In the genomic region with DNA sequence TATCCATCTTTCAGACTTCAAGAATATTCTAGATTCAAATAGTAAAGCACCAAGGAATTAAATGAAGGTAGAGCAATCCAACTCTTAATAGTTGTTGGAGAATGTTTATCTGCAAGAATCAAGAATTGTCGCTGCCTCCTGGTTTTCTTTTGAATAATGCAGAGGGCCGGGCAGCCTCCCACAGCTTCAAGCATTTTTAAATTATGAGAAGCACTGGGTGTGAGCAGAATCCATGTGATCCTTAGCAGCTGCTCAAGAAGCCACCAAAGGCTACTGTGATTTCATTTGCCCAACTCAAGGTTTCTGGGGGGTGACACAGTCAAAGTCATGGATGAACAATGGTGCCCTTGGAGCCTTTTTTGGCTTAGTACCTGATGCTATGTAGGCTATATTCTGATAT, we compare ENCODE assay signal across 7 cellular contexts.
DNase-seq lines count a peak whose midpoint lies in the region; ATAC-seq, FAIRE-seq and TF ChIP-seq lines count a peak whose summit lies in the region.
"Not testable (repeated sequence)": the region's sequence is repeated elsewhere in the genome, so short reads cannot be mapped to it uniquely, and the experiment has no call there.

No MANE protein-coding gene starts in this region.

- H3K18ac ChIP-seq in mesenchymal stem cell (ENCODE audit: low read depth in 1 of 2, low read length in 2 of 2): peak overlapping the region in 1 of 2 experiments; percentile 79

- H3K4me3 ChIP-seq in MG63; mesenchymal stem cell (ENCODE audit: insufficient read depth in 1 of 2, low read depth in 1 of 2, low read length in 2 of 2); gastrocnemius medialis: not testable (repeated sequence)

- H3K9me3 ChIP-seq in MG63; mesenchymal stem cell (ENCODE audit: control insufficient read depth, low read length); gastrocnemius medialis: not testable (repeated sequence)

- not testable (repeated sequence) for ATAC-seq in Right ventricle myocardium inferior, gastrocnemius medialis

- peaks cover 21% of the 10 kb centered on the region for H3K4me1 Mint-ChIP-seq in activated CD4-positive, alpha-beta memory T cell treated with anti-CD3 and anti-CD28 coated beads for 36 hours (ENCODE audit: low read depth)

- H2AK5ac ChIP-seq in mesenchymal stem cell (ENCODE audit: low read length, severe bottlenecking): peak overlapping the region; percentile 62

- H3K4me1 ChIP-seq in mesenchymal stem cell (ENCODE audit: control insufficient read depth, insufficient read depth, low read depth, low read length); gastrocnemius medialis: not testable (repeated sequence)

- CTCF ChIA-PET in activated CD4-positive, alpha-beta memory T cell treated with anti-CD3 and anti-CD28 coated beads for 36 hours (lab: Charles Lee): not testable (repeated sequence)

- H3K14ac ChIP-seq in mesenchymal stem cell (ENCODE audit: low read length in 2 of 2): not testable (repeated sequence)

- not testable (repeated sequence) for H3K27ac Mint-ChIP-seq in activated CD4-positive, alpha-beta memory T cell treated with anti-CD3 and anti-CD28 coated beads for 36 hours

- not testable (repeated sequence) for H2BK15ac ChIP-seq in mesenchymal stem cell (ENCODE audit: low read depth, poor library complexity, severe bottlenecking)

- H2AFZ ChIP-seq in mesenchymal stem cell (ENCODE audit: low read depth, low read length): not testable (repeated sequence)

- not testable (repeated sequence) for TF ChIP-seq POLR2A in gastrocnemius medialis (IDR thresholded peaks at IDR 0.05)

- 16% methylated on average over 2 of the region's 2 CpGs for WGBS in mesenchymal stem cell

- peak; percentile 42 for DNase-seq in MG63
- DNase-seq in activated CD4-positive, alpha-beta memory T cell treated with anti-CD3 and anti-CD28 coated beads for 36 hours: peak; percentile 20
- peak; percentile 15 for DNase-seq in dedifferentiated amniotic fluid mesenchymal stem cell (ENCODE audit: extremely low spot score)
- peak; percentile 58 for DNase-seq in Right ventricle myocardium inferior (ENCODE audit: missing footprints)
- DNase-seq in mesenchymal stem cell: peak; percentile 51
- DNase-seq in gastrocnemius medialis: not testable (repeated sequence)

- H3K27me3 ChIP-seq in MG63; mesenchymal stem cell (ENCODE audit: control insufficient read depth in 1 of 2, insufficient read depth in 1 of 2, low read length in 2 of 2); gastrocnemius medialis: not testable (repeated sequence)

- peaks cover 13% of the 10 kb centered on the region for H3K36me3 Mint-ChIP-seq in activated CD4-positive, alpha-beta memory T cell treated with anti-CD3 and anti-CD28 coated beads for 36 hours

- H2BK5ac ChIP-seq in mesenchymal stem cell (ENCODE audit: low read depth, low read length, poor library complexity, severe bottlenecking): peak overlapping the region; percentile 81

- not testable (repeated sequence) for H3K4me3 Mint-ChIP-seq in activated CD4-positive, alpha-beta memory T cell treated with anti-CD3 and anti-CD28 coated beads for 36 hours

- H3K23ac ChIP-seq in mesenchymal stem cell (ENCODE audit: low read length in 2 of 2): not testable (repeated sequence)

- H2BK120ac ChIP-seq in mesenchymal stem cell (ENCODE audit: low read depth, low read length): not testable (repeated sequence)

- H3K4me2 ChIP-seq in mesenchymal stem cell (ENCODE audit: low read length, poor library complexity, severe bottlenecking): not testable (repeated sequence)

- H3K27me3 Mint-ChIP-seq in activated CD4-positive, alpha-beta memory T cell treated with anti-CD3 and anti-CD28 coated beads for 36 hours: not testable (repeated sequence)

- H3K27ac ChIP-seq in mesenchymal stem cell (ENCODE audit: low read length, poor library complexity, severe bottlenecking) (peak overlapping the region; percentile 93), gastrocnemius medialis (peak overlapping the region; percentile 24 to 44 (median 34))

- not testable (repeated sequence) for H4K8ac ChIP-seq in mesenchymal stem cell (ENCODE audit: low read length)

- H2BK12ac ChIP-seq in mesenchymal stem cell (ENCODE audit: low read length in 2 of 2): peak overlapping the region in 1 of 2 experiments; percentile 54

- intact Hi-C loops in activated CD4-positive, alpha-beta memory T cell treated with anti-CD3 and anti-CD28 coated beads for 36 hours (cut with micrococcal nuclease); Right ventricle myocardium inferior (cut with DNase I); gastrocnemius medialis (cut with DNase I; ENCODE audit: low total_unique reads): not testable (repeated sequence)

- peak overlapping the region; percentile 75 for H4K91ac ChIP-seq in mesenchymal stem cell (ENCODE audit: low read length)

- not testable (repeated sequence) for H3K79me1 ChIP-seq in mesenchymal stem cell (replicated peaks; ENCODE audit: low read length, poor library complexity, severe bottlenecking)

- peak overlapping the region in 1 of 2 experiments; percentile 61 for H3K4ac ChIP-seq in mesenchymal stem cell (ENCODE audit: low read depth in 1 of 2, low read length in 2 of 2)

- not testable (repeated sequence) for H3K9me3 Mint-ChIP-seq in activated CD4-positive, alpha-beta memory T cell treated with anti-CD3 and anti-CD28 coated beads for 36 hours

- H3K9ac ChIP-seq in mesenchymal stem cell (ENCODE audit: low read length): peak overlapping the region; percentile 55

- POLR2A ChIA-PET in activated CD4-positive, alpha-beta memory T cell treated with anti-CD3 and anti-CD28 coated beads for 36 hours (lab: Charles Lee): not testable (repeated sequence)

- TF ChIP-seq CTCF in gastrocnemius medialis (IDR thresholded peaks at IDR 0.05 in 4 of 5, conservative IDR thresholded peaks at IDR 0.05 in 1 of 5): not testable (repeated sequence)

- in situ Hi-C loops in gastrocnemius medialis (cut with MboI; ENCODE audit: low sequenced_read_pairs in 4 of 4): not testable (repeated sequence)

- FAIRE-seq in G401.6 (lab: Jason Lieb, UNC): peak; percentile 31

- H3K36me3 ChIP-seq in MG63; mesenchymal stem cell (ENCODE audit: control insufficient read depth in 1 of 2, insufficient read depth in 2 of 2, low read depth in 1 of 2, low read length in 2 of 2); gastrocnemius medialis: not testable (repeated sequence)
